17 cellular contexts compared by ENCODE assay signal in the genomic region with DNA sequence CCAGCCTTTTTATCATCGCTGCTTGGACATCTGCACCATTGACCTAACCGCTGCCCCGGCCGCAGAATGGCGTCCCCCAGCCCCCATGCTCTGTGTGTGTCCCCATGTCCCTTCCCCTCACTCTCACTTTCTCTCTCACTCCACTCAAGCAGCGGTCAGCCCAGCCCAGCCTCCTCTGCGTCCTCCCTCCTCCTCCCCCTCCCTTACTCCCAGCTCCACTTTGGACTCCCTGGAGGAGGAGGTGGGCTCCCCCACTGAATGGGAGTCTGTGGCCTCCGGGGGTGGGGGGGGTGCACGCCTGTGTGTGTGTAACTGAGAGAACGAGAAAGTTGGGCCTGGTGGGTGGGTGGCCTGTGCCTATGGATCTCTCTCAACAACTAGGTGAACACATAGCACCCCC. TPM values are rescaled to one million over a fixed set of nuclear protein-coding genes. Genes with fewer than 3 reads are reported as not detected.
A peak's percentile ranks its signal among the peaks of the same experiment; 100 is the strongest.
DNase-seq lines count a peak whose midpoint lies in the region; ATAC-seq and TF ChIP-seq lines count a peak whose summit lies in the region.
"Had no signal": no experiment of that assay in that cellular context is flagged by ENCODE, and none has a peak within 500 bp of the region (broad histone marks: within the 10 kb centered on the region; RNA-seq: fewer than 3 reads in every experiment).

No MANE protein-coding gene starts in this region.

- H3K9me3 ChIP-seq in T-helper 17 cell (ENCODE audit: control insufficient read depth, low read length, poor library complexity, severe bottlenecking), result no peaks in the 10 kb centered on the region
- H3K9me3 ChIP-seq: Peyer's patch had no signal

- H3K27ac Mint-ChIP-seq in T-helper 17 cell (peak overlapping the region; percentile 97), endothelial cell (ENCODE audit: unreplicated experiment) (peak overlapping the region; percentile 62)
- peak overlapping the region; percentile 96 for H3K27ac Mint-ChIP-seq in stimulated activated effector memory CD8-positive, alpha-beta T cell treated with anti-CD3 and anti-CD28 coated beads, Interleukin-12 subunit alpha, Interleukin-12 subunit beta, amount 100 ng/mL, for 72 hours

- no peak for TF ChIP-seq CTCF in endothelial cell (IDR thresholded peaks at IDR 0.05; ENCODE audit: unreplicated experiment)

- no peaks in the 10 kb centered on the region for H3K9me3 Mint-ChIP-seq in activated T-cell treated with anti-CD3 and anti-CD28 coated beads, Interleukin-2, amount 50 U/mL, for 4 hours
- H3K9me3 Mint-ChIP-seq in endothelial cell (ENCODE audit: unreplicated experiment), result no peaks in the 10 kb centered on the region
- H3K9me3 Mint-ChIP-seq in stimulated activated effector memory CD8-positive, alpha-beta T cell treated with anti-CD3 and anti-CD28 coated beads, Interleukin-12 subunit alpha, Interleukin-12 subunit beta, amount 100 ng/mL, for 72 hours, result no peaks in the 10 kb centered on the region

- DNase-seq in activated T-cell treated with anti-CD3 and anti-CD28 coated beads, Interleukin-2, amount 50 U/mL, for 4 hours, result no peak
- DNase-seq in activated T-cell treated with anti-CD3 and anti-CD28 coated beads, Interleukin-2, amount 50 U/mL, for 48 hours, result no peak
- DNase-seq in T-helper 17 cell (no peak), endothelial cell (ENCODE audit: low spot score) (no peak), NCI-H2227 (lab: John Stamatoyannopoulos, UW; ENCODE audit: unreplicated experiment) (no peak)
- DNase-seq in stimulated activated effector memory CD8-positive, alpha-beta T cell treated with anti-CD3 and anti-CD28 coated beads, Interleukin-12 subunit alpha, Interleukin-12 subunit beta, amount 100 ng/mL, for 72 hours (ENCODE audit: low spot score in 2 of 2), result no peak
- DNase-seq: brain microvascular endothelial cell, DMS79 treated with DMSO at 0.1 percent for 48 hours, GOT3, left cardiac atrium, NCI-H510A treated with DMSO at 0.1 percent for 48 hours, nucleus accumbens had no signal

- no peak for ATAC-seq in activated T-cell treated with anti-CD3 and anti-CD28 coated beads, Interleukin-2, amount 50 U/mL, for 4 hours
- no peak for ATAC-seq in T-helper 17 cell
- no peak for ATAC-seq in stimulated activated effector memory CD8-positive, alpha-beta T cell treated with anti-CD3 and anti-CD28 coated beads, Interleukin-12 subunit alpha, Interleukin-12 subunit beta, amount 100 ng/mL, for 72 hours
- ATAC-seq in HG03342 (IDR thresholded peaks at IDR 0.05; ENCODE audit: unreplicated experiment), result no peak
- ATAC-seq in GM21529 (IDR thresholded peaks at IDR 0.05; ENCODE audit: unreplicated experiment), result no peak
- ATAC-seq: left cardiac atrium had no signal

- H3K4me1 Mint-ChIP-seq in activated T-cell treated with anti-CD3 and anti-CD28 coated beads, Interleukin-2, amount 50 U/mL, for 4 hours (ENCODE audit: low read depth), result peaks cover 17% of the 10 kb centered on the region
- H3K4me1 Mint-ChIP-seq in T-helper 17 cell (peaks cover 22% of the 10 kb centered on the region), endothelial cell (ENCODE audit: unreplicated experiment) (peaks cover 12% of the 10 kb centered on the region)
- H3K4me1 Mint-ChIP-seq in stimulated activated effector memory CD8-positive, alpha-beta T cell treated with anti-CD3 and anti-CD28 coated beads, Interleukin-12 subunit alpha, Interleukin-12 subunit beta, amount 100 ng/mL, for 72 hours, result peaks cover 42% of the 10 kb centered on the region

- H3K4me3 Mint-ChIP-seq in activated T-cell treated with anti-CD3 and anti-CD28 coated beads, Interleukin-2, amount 50 U/mL, for 4 hours, result peak overlapping the region; percentile 61
- peak overlapping the region; percentile 76 for H3K4me3 Mint-ChIP-seq in T-helper 17 cell
- peak overlapping the region; percentile 76 for H3K4me3 Mint-ChIP-seq in endothelial cell (ENCODE audit: unreplicated experiment)
- H3K4me3 Mint-ChIP-seq in stimulated activated effector memory CD8-positive, alpha-beta T cell treated with anti-CD3 and anti-CD28 coated beads, Interleukin-12 subunit alpha, Interleukin-12 subunit beta, amount 100 ng/mL, for 72 hours, result peak overlapping the region; percentile 95

- H3K36me3 Mint-ChIP-seq in activated T-cell treated with anti-CD3 and anti-CD28 coated beads, Interleukin-2, amount 50 U/mL, for 4 hours (ENCODE audit: insufficient read depth), result peaks cover 5% of the 10 kb centered on the region
- no peaks in the 10 kb centered on the region for H3K36me3 Mint-ChIP-seq in T-helper 17 cell (ENCODE audit: low read depth)
- H3K36me3 Mint-ChIP-seq in endothelial cell (ENCODE audit: low read depth, unreplicated experiment), result peaks cover 9% of the 10 kb centered on the region
- H3K36me3 Mint-ChIP-seq in stimulated activated effector memory CD8-positive, alpha-beta T cell treated with anti-CD3 and anti-CD28 coated beads, Interleukin-12 subunit alpha, Interleukin-12 subunit beta, amount 100 ng/mL, for 72 hours, result peaks cover 50% of the 10 kb centered on the region

- H3K27me3 Mint-ChIP-seq in activated T-cell treated with anti-CD3 and anti-CD28 coated beads, Interleukin-2, amount 50 U/mL, for 4 hours (ENCODE audit: low read depth), result no peaks in the 10 kb centered on the region
- no peaks in the 10 kb centered on the region for H3K27me3 Mint-ChIP-seq in T-helper 17 cell
- H3K27me3 Mint-ChIP-seq in endothelial cell (ENCODE audit: unreplicated experiment), result peaks cover 11% of the 10 kb centered on the region

RNA-seq across cellular contexts. Expression of gene MAP2K7, which starts 2.2 kb away (rescaled TPM):
- total RNA-seq in activated T-cell treated with anti-CD3 and anti-CD28 coated beads, Interleukin-2, amount 50 U/mL, for 4 hours, result 10 to 100 TPM; 40.4 to 44.0 (median 43.3) TPM
- total RNA-seq in T-helper 17 cell (100 to 1,000 TPM; 104 to 107 TPM), endothelial cell (ENCODE audit: unreplicated experiment) (31.1 TPM)

RNA-seq across cellular contexts. Expression of gene TGFBR3L, which starts 8.8 kb away (rescaled TPM):
- 1 to 10 TPM in 2 of 3 donors, under 1 TPM in 1; 0.74 to 2.4 (median 1.4) TPM for total RNA-seq in activated T-cell treated with anti-CD3 and anti-CD28 coated beads, Interleukin-2, amount 50 U/mL, for 4 hours
- 1 to 10 TPM; 1.4 to 1.7 TPM for total RNA-seq in T-helper 17 cell
- not detected for total RNA-seq in endothelial cell (ENCODE audit: unreplicated experiment)
- total RNA-seq: HT-29, Peyer's patch, urinary bladder had no signal

RNA-seq across cellular contexts. Expression of gene SNAPC2, which starts 14.3 kb away (rescaled TPM):
- total RNA-seq in activated T-cell treated with anti-CD3 and anti-CD28 coated beads, Interleukin-2, amount 50 U/mL, for 4 hours, result 10 to 100 TPM; 16.7 to 20.0 (median 18.8) TPM
- 10 to 100 TPM; 12.6 to 16.0 TPM for total RNA-seq in T-helper 17 cell
- total RNA-seq in endothelial cell (ENCODE audit: unreplicated experiment), result 13.5 TPM

RNA-seq across cellular contexts. Expression of gene LRRC8E, which starts 17.5 kb away (rescaled TPM):
- under 1 TPM in 1 of 3 donors, not detected in 2; 0.05 TPM for total RNA-seq in activated T-cell treated with anti-CD3 and anti-CD28 coated beads, Interleukin-2, amount 50 U/mL, for 4 hours
- total RNA-seq in T-helper 17 cell, result not detected
- total RNA-seq in endothelial cell (ENCODE audit: unreplicated experiment), result 0.08 TPM

RNA-seq across cellular contexts. Expression of gene CTXN1, which starts 20.1 kb away (rescaled TPM):
- 1 to 10 TPM in 1 of 3 donors, under 1 TPM in 2; 0.71 to 1.4 (median 0.95) TPM for total RNA-seq in activated T-cell treated with anti-CD3 and anti-CD28 coated beads, Interleukin-2, amount 50 U/mL, for 4 hours
- not detected for total RNA-seq in T-helper 17 cell
- total RNA-seq in endothelial cell (ENCODE audit: unreplicated experiment), result 18.3 TPM
